ENCODE assay signal across 16 cellular contexts in genomic region chr5:78756853-78757252, GRCh38.
A peak's percentile ranks its signal among the peaks of the same experiment; 100 is the strongest.
DNase-seq lines count a peak whose midpoint lies in the region; ATAC-seq and TF ChIP-seq lines count a peak whose summit lies in the region.
"Had no signal": no experiment of that assay in that cellular context is flagged by ENCODE, and none has a peak within 500 bp of the region (broad histone marks: within the 10 kb centered on the region; RNA-seq: fewer than 3 reads in every experiment).

No MANE protein-coding gene starts in this region.

- H3K27ac Mint-ChIP-seq in HFFc6: peak overlapping the region; percentile 42
- H3K27ac Mint-ChIP-seq: WTC11 had no signal

- H3K4me1 Mint-ChIP-seq in HFFc6 (ENCODE audit: low read depth): peaks cover 43% of the 10 kb centered on the region

- H3K27me3 ChIP-seq in PC-3 (ENCODE audit: low read length): no peaks in the 10 kb centered on the region
- H3K27me3 ChIP-seq: esophagus squamous epithelium had no signal

- DNase-seq in HFFc6 (no peak), PC-3 (no peak), sciatic nerve (ENCODE audit: low spot score) (no peak), posterior cingulate gyrus (no peak)
- DNase-seq: DMS79 treated with DMSO at 0.1 percent for 48 hours, esophagus squamous epithelium, head of caudate nucleus, mesendoderm, NCI-H1694, NCI-H510A treated with DMSO at 0.1 percent for 48 hours, SW 1271 had no signal

- peaks cover 24% of the 10 kb centered on the region for H3K4me1 ChIP-seq in PC-3 (ENCODE audit: insufficient read depth, low read length)

- H3K9me3 Mint-ChIP-seq in HFFc6: no peaks in the 10 kb centered on the region
- H3K9me3 Mint-ChIP-seq: WTC11 had no signal

- peak overlapping the region; percentile 19; the same call in 1 of the 2 replicates for H3K4me3 Mint-ChIP-seq in HFFc6
- H3K4me3 Mint-ChIP-seq: neural crest cell, WTC11 had no signal

- no peak overlapping the region for H3K4me3 ChIP-seq in PC-3 (ENCODE audit: low read length)
- H3K4me3 ChIP-seq: esophagus squamous epithelium had no signal

- BruUV-seq in PC-3 (replicated peaks; lab: Mats Ljungman, UMichigan): no TSS peak

- peaks cover 7% of the 10 kb centered on the region for H3K36me3 Mint-ChIP-seq in HFFc6 (ENCODE audit: low read depth)
- H3K36me3 Mint-ChIP-seq: WTC11 had no signal

- H3K9me3 ChIP-seq in PC-3 (ENCODE audit: low read length): no peaks in the 10 kb centered on the region
- H3K9me3 ChIP-seq: esophagus squamous epithelium had no signal

- H3F3A ChIP-seq in PC-3 (ENCODE audit: low read length, unreplicated experiment): no peaks in the 10 kb centered on the region

- H3K9me2 ChIP-seq in PC-3 (replicated peaks; ENCODE audit: low read length): no peaks in the 10 kb centered on the region

- no peak overlapping the region for H3K4me2 ChIP-seq in PC-3 (ENCODE audit: low read length)

- peak overlapping the region; percentile 55; the same call in 1 of the 2 replicates for H2AFZ ChIP-seq in PC-3 (ENCODE audit: low read length)

- TF ChIP-seq CTCF in HFFc6 (IDR thresholded peaks at IDR 0.05) (no peak), PC-3 (conservative IDR thresholded peaks at IDR 0.05; ENCODE audit: low read depth, low read length) (no peak)

- CTCF ChIA-PET in PC-3 (lab: Charles Lee): no interaction called here

- ATAC-seq in GM18511 (IDR thresholded peaks at IDR 0.05; ENCODE audit: unreplicated experiment) (peak; percentile 9), PC-3 (no peak), sciatic nerve (peak; percentile 23), GM21723 (IDR thresholded peaks at IDR 0.05; ENCODE audit: unreplicated experiment) (no peak), HG03469 (IDR thresholded peaks at IDR 0.05; ENCODE audit: unreplicated experiment) (no peak)
- ATAC-seq: WTC11 had no signal

- H4K20me1 ChIP-seq in PC-3 (ENCODE audit: low read length): no peaks in the 10 kb centered on the region

- peaks cover 21% of the 10 kb centered on the region for H3K27me3 Mint-ChIP-seq in HFFc6 (ENCODE audit: insufficient read depth)

- H3K36me3 ChIP-seq in PC-3 (ENCODE audit: low read depth, low read length): no peaks in the 10 kb centered on the region
- H3K36me3 ChIP-seq: esophagus squamous epithelium had no signal

- intact Hi-C loops in PC-3 (cut with micrococcal nuclease) (no loop called here), sciatic nerve (cut with DNase I) (no loop called here), posterior cingulate gyrus (cut with DNase I) (no loop called here)

- H3K79me2 ChIP-seq in PC-3 (ENCODE audit: low read length): no peaks in the 10 kb centered on the region

- POLR2A ChIA-PET in PC-3 (lab: Charles Lee; ENCODE audit: unreplicated experiment): no interaction called here

- H3K27ac ChIP-seq in PC-3 (ENCODE audit: low read length): peak overlapping the region; percentile 35; the same call in 1 of the 2 replicates
- H3K27ac ChIP-seq: esophagus squamous epithelium had no signal

- no peak overlapping the region for H3K9ac ChIP-seq in PC-3 (ENCODE audit: low read length)

Comparison
In these comparisons a context has a peak if more than half of its experiments do, and no peak if none do; other contexts are left out.
1. ATAC-seq: peak in GM18511 (single experiment) and sciatic nerve (single experiment); none in PC-3 (single experiment), GM21723 (single experiment) and HG03469 (single experiment).